16 cellular contexts compared by ENCODE assay signal in genomic region chr1:54336121-54336520, GRCh38.
DNase-seq lines count a peak whose midpoint lies in the region; ATAC-seq and TF ChIP-seq lines count a peak whose summit lies in the region.
"Had no signal": no experiment of that assay in that cellular context is flagged by ENCODE, and none has a peak within 500 bp of the region (broad histone marks: within the 10 kb centered on the region; RNA-seq: fewer than 3 reads in every experiment).

No MANE protein-coding gene starts in this region.

- no peaks in the 10 kb centered on the region for H3K9me2 ChIP-seq in GM23248 (ENCODE audit: insufficient read depth)
- no peaks in the 10 kb centered on the region for H3K9me2 ChIP-seq in Karpas-422 (replicated peaks; ENCODE audit: insufficient read depth, low read length)

- H3K4me1 ChIP-seq in GM23248 (ENCODE audit: insufficient read depth) (peaks cover 34% of the 10 kb centered on the region), adipocyte (ENCODE audit: control insufficient read depth, insufficient read depth, low read length) (peaks cover 45% of the 10 kb centered on the region), sigmoid colon (peaks cover 0 to 93% (median 83%) of the 10 kb centered on the region in 4 donors), foreskin keratinocyte (peaks cover 14% of the 10 kb centered on the region), Karpas-422 (ENCODE audit: low read length) (peaks cover 17% of the 10 kb centered on the region), testis (peaks cover 52% of the 10 kb centered on the region)

- H3K9me3 ChIP-seq in GM23248 (ENCODE audit: low read depth) (no peaks in the 10 kb centered on the region), adipocyte (ENCODE audit: control insufficient read depth, low read length) (no peaks in the 10 kb centered on the region), sigmoid colon (no peaks in the 10 kb centered on the region), Karpas-422 (ENCODE audit: low read length) (no peaks in the 10 kb centered on the region), testis (no peaks in the 10 kb centered on the region)

- H2AFZ ChIP-seq in GM23248 = 0 out of 2 replicates have a peak overlapping the region, but pooled peaks have one; percentile 69
- H2AFZ ChIP-seq in Karpas-422 (ENCODE audit: low read length) = no peak overlapping the region

- peaks cover 79% of the 10 kb centered on the region for H3K4me1 Mint-ChIP-seq in glutamatergic neuron (ENCODE audit: low read depth, unreplicated experiment)

- H3K36me3 Mint-ChIP-seq in glutamatergic neuron (ENCODE audit: unreplicated experiment) = no peaks in the 10 kb centered on the region
- H3K36me3 Mint-ChIP-seq: IgD-negative memory B cell had no signal

- peak overlapping the region; percentile 95 for H3K27ac ChIP-seq in GM23248
- peak overlapping the region; percentile 83 to 93 (median 86) for H3K27ac ChIP-seq in sigmoid colon
- no peak overlapping the region for H3K27ac ChIP-seq in foreskin keratinocyte
- no peak overlapping the region for H3K27ac ChIP-seq in Karpas-422 (ENCODE audit: low read length)
- H3K27ac ChIP-seq in testis = peak overlapping the region in 1 of 2 donors; percentile 66
- H3K27ac ChIP-seq: BLaER1 had no signal

- H3K36me3 ChIP-seq in GM23248 (ENCODE audit: low read depth) (no peaks in the 10 kb centered on the region), adipocyte (ENCODE audit: control insufficient read depth, insufficient read depth, low read length, severe bottlenecking) (no peaks in the 10 kb centered on the region), sigmoid colon (no peaks in the 10 kb centered on the region), Karpas-422 (ENCODE audit: insufficient read depth, low read length) (no peaks in the 10 kb centered on the region), testis (ENCODE audit: low read depth, missing control alignments) (no peaks in the 10 kb centered on the region)

- ATAC-seq in foreskin keratinocyte = no peak
- ATAC-seq in HG02973 (IDR thresholded peaks at IDR 0.05; ENCODE audit: unreplicated experiment) = no peak

- peak overlapping the region; percentile 83 for H3K9ac ChIP-seq in GM23248
- peak overlapping the region; percentile 88 for H3K9ac ChIP-seq in adipocyte (ENCODE audit: low read length)
- H3K9ac ChIP-seq in Karpas-422 (ENCODE audit: low read length) = no peak overlapping the region
- H3K9ac ChIP-seq: BLaER1 had no signal

- in situ Hi-C loops in GM23248 (cut with MboI) = no loop called here

- DNase-seq in GM23248 (no peak), adipocyte (ENCODE audit: low read depth) (no peak), glutamatergic neuron (no peak), sigmoid colon (no peak), foreskin keratinocyte (no peak), Karpas-422 (no peak), testis (no peak)
- DNase-seq: activated naive CD8-positive, alpha-beta T cell treated with anti-CD3 and anti-CD28 coated beads, Interleukin-2, amount 10 ng/mL, durations not matched to agents 7 days and 5 days; GDM1; NCI-H187; NK-92 treated with Interleukin-12 subunit alpha and Interleukin-12 subunit beta, amount 100 ng/mL, for 24 hours; occipital lobe; stimulated activated CD4-positive, alpha-beta T cell treated with anti-CD3 and anti-CD28 coated beads, Interleukin-4, amount 100 ng/mL, for 24 hours had no signal

- peak overlapping the region; percentile 87 for H3K4me2 ChIP-seq in GM23248 (ENCODE audit: unreplicated experiment)
- no peak overlapping the region for H3K4me2 ChIP-seq in Karpas-422 (ENCODE audit: low read depth, low read length, poor library complexity, severe bottlenecking)
- H3K4me2 ChIP-seq: BLaER1 had no signal

- no peak for TF ChIP-seq EP300 in sigmoid colon (IDR thresholded peaks at IDR 0.05)

- 64% methylated on average over 6 of the region's 6 CpGs for WGBS in GM23248 (ENCODE audit: low coverage in 1 of 2, low lambda C conversion rate in 2 of 2, missing lambda C conversion rate in 2 of 2), 2 experiments
- WGBS in sigmoid colon, 2 donors = 81 to 88% methylated on average over 6 of the region's 6 CpGs
- WGBS in testis, 2 donors = 71 to 79% methylated on average over 6 of the region's 6 CpGs

- H3K4me3 Mint-ChIP-seq in glutamatergic neuron (ENCODE audit: unreplicated experiment) = peak overlapping the region; percentile 47
- H3K4me3 Mint-ChIP-seq: activated naive CD8-positive, alpha-beta T cell treated with anti-CD3 and anti-CD28 coated beads, Interleukin-2, amount 10 ng/mL, durations not matched to agents 7 days and 5 days; IgD-negative memory B cell had no signal

- H3F3A ChIP-seq in GM23248 (ENCODE audit: insufficient read depth) = peaks cover 29% of the 10 kb centered on the region

- H3K27ac Mint-ChIP-seq in glutamatergic neuron (ENCODE audit: unreplicated experiment) = peak overlapping the region; percentile 96
- H3K27ac Mint-ChIP-seq: IgD-negative memory B cell had no signal

- TF ChIP-seq CTCF in glutamatergic neuron (IDR thresholded peaks at IDR 0.05; ENCODE audit: partially characterized antibody, unreplicated experiment) (no peak), sigmoid colon (IDR thresholded peaks at IDR 0.05) (no peak), foreskin keratinocyte (conservative IDR thresholded peaks at IDR 0.05) (no peak), testis (IDR thresholded peaks at IDR 0.05) (no peak)

- peaks cover 41% of the 10 kb centered on the region for H3K27me3 Mint-ChIP-seq in glutamatergic neuron (ENCODE audit: unreplicated experiment)
- H3K27me3 Mint-ChIP-seq: activated naive CD8-positive, alpha-beta T cell treated with anti-CD3 and anti-CD28 coated beads, Interleukin-2, amount 10 ng/mL, durations not matched to agents 7 days and 5 days; IgD-negative memory B cell had no signal

- TF ChIP-seq POLR2A in sigmoid colon (IDR thresholded peaks at IDR 0.05) (no peak), testis (IDR thresholded peaks at IDR 0.05) (no peak)

- H3K27me3 ChIP-seq in GM23248 (replicated peaks; ENCODE audit: insufficient read depth) = no peaks in the 10 kb centered on the region
- no peaks in the 10 kb centered on the region for H3K27me3 ChIP-seq in adipocyte (replicated peaks; ENCODE audit: control insufficient read depth, insufficient read depth, low read length)
- H3K27me3 ChIP-seq in sigmoid colon = no peaks in the 10 kb centered on the region
- H3K27me3 ChIP-seq in foreskin keratinocyte = no peaks in the 10 kb centered on the region
- no peaks in the 10 kb centered on the region for H3K27me3 ChIP-seq in Karpas-422 (ENCODE audit: low read length)
- H3K27me3 ChIP-seq in testis = no peaks in the 10 kb centered on the region
- H3K27me3 ChIP-seq: BLaER1 had no signal

- intact Hi-C loops in sigmoid colon (cut with DNase I) = loop anchor here (5.0 kb wide), 1 partner anchor 64 kb away; no protein-coding TSS in a partner anchor
- intact Hi-C loops in testis (cut with DNase I; ENCODE audit: low total_unique reads) = no loop called here

- H3K4me3 ChIP-seq in GM23248 = peak overlapping the region; percentile 67
- H3K4me3 ChIP-seq in adipocyte (ENCODE audit: low read length) = peak overlapping the region; percentile 78
- peak overlapping the region in 1 of 4 donors; percentile 11 for H3K4me3 ChIP-seq in sigmoid colon
- no peak overlapping the region for H3K4me3 ChIP-seq in Karpas-422 (ENCODE audit: low read length)
- no peak overlapping the region for H3K4me3 ChIP-seq in testis
- H3K4me3 ChIP-seq: BLaER1 had no signal

- H4K20me1 ChIP-seq in GM23248 (ENCODE audit: insufficient read depth) (no peaks in the 10 kb centered on the region), Karpas-422 (ENCODE audit: insufficient read depth, low read depth, low read length) (no peaks in the 10 kb centered on the region)

- peaks cover 55% of the 10 kb centered on the region for H3K9me3 Mint-ChIP-seq in glutamatergic neuron (ENCODE audit: unreplicated experiment)
- H3K9me3 Mint-ChIP-seq: activated naive CD8-positive, alpha-beta T cell treated with anti-CD3 and anti-CD28 coated beads, Interleukin-2, amount 10 ng/mL, durations not matched to agents 7 days and 5 days; IgD-negative memory B cell had no signal

- H3K79me2 ChIP-seq in GM23248 (ENCODE audit: insufficient read depth) (peaks cover 77% of the 10 kb centered on the region), Karpas-422 (ENCODE audit: low read length) (no peaks in the 10 kb centered on the region)

Comparison
In these comparisons a context has a peak if more than half of its experiments do, and no peak if none do; other contexts are left out.
1. H3K27ac ChIP-seq: peak in GM23248 (single experiment) and sigmoid colon (4 of 4); none in foreskin keratinocyte (single experiment) and Karpas-422 (single experiment).
2. H3K4me3 ChIP-seq: peak in GM23248 (single experiment) and adipocyte (single experiment); none in Karpas-422 (single experiment) and testis (0 of 2).